ENCODE assay signal across 1 cellular context in genomic region chr2:218642786-218643185, GRCh38.
A peak's percentile ranks its signal among the peaks of the same experiment; 100 is the strongest.
TF ChIP-seq lines count a peak whose summit lies in the region.

No MANE protein-coding gene starts in this region.

TF ChIP-seq in HepG2, 621 proteins besides CTCF, POLR2A, EP300 and RAD21:
- TF ChIP-seq ZMYM4 (CRISPR knock-in tag; IDR thresholded peaks at IDR 0.05) (no peak), ATF3 (CRISPR knock-in tag; IDR thresholded peaks at IDR 0.05) (no peak), MXD1 (CRISPR knock-in tag; IDR thresholded peaks at IDR 0.05) (no peak), ZNF430 (CRISPR knock-in tag; IDR thresholded peaks at IDR 0.05) (no peak), KDM4B (CRISPR knock-in tag; IDR thresholded peaks at IDR 0.05) (no peak), ATF7 (IDR thresholded peaks at IDR 0.05) (no peak), ATF7 (CRISPR knock-in tag; IDR thresholded peaks at IDR 0.05) (no peak), AGO2 (optimal IDR thresholded peaks at IDR 0.05; ENCODE audit: low read depth, low read length) (peak; percentile 20), RBFOX2 (IDR thresholded peaks at IDR 0.05; ENCODE audit: low read depth, low read length) (0 out of 2 replicates have a peak, but pooled peaks have one; percentile 19), ONECUT2 (CRISPR knock-in tag; IDR thresholded peaks at IDR 0.05) (no peak), NR1H2 (CRISPR knock-in tag; IDR thresholded peaks at IDR 0.05; ENCODE audit: borderline replicate concordance, low read depth) (no peak), ZNF367 (CRISPR knock-in tag; IDR thresholded peaks at IDR 0.05; ENCODE audit: borderline replicate concordance) (no peak), ZFX (CRISPR knock-in tag; IDR thresholded peaks at IDR 0.05; ENCODE audit: low read depth) (no peak), SAP130 (CRISPR knock-in tag; IDR thresholded peaks at IDR 0.05; ENCODE audit: low read depth) (no peak), MED8 (CRISPR knock-in tag; IDR thresholded peaks at IDR 0.05; ENCODE audit: insufficient replicate concordance) (peak; percentile 16)
- TF ChIP-seq, protein P1, sequence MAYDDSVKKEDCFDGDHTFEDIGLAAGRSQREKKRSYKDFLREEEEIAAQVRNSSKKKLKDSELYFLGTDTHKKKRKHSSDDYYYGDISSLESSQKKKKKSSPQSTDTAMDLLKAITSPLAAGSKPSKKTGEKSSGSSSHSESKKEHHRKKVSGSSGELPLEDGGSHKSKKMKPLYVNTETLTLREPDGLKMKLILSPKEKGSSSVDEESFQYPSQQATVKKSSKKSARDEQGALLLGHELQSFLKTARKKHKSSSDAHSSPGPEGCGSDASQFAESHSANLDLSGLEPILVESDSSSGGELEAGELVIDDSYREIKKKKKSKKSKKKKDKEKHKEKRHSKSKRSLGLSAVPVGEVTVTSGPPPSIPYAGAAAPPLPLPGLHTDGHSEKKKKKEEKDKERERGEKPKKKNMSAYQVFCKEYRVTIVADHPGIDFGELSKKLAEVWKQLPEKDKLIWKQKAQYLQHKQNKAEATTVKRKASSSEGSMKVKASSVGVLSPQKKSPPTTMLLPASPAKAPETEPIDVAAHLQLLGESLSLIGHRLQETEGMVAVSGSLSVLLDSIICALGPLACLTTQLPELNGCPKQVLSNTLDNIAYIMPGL (CRISPR knock-in tag; IDR thresholded peaks at IDR 0.05; ENCODE audit: borderline replicate concordance in 1 of 2, low read depth in 1 of 2): no peak
- TF ChIP-seq, protein P2, sequence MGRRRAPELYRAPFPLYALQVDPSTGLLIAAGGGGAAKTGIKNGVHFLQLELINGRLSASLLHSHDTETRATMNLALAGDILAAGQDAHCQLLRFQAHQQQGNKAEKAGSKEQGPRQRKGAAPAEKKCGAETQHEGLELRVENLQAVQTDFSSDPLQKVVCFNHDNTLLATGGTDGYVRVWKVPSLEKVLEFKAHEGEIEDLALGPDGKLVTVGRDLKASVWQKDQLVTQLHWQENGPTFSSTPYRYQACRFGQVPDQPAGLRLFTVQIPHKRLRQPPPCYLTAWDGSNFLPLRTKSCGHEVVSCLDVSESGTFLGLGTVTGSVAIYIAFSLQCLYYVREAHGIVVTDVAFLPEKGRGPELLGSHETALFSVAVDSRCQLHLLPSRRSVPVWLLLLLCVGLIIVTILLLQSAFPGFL (CRISPR knock-in tag; IDR thresholded peaks at IDR 0.05): no peak
- TF ChIP-seq, protein P3, sequence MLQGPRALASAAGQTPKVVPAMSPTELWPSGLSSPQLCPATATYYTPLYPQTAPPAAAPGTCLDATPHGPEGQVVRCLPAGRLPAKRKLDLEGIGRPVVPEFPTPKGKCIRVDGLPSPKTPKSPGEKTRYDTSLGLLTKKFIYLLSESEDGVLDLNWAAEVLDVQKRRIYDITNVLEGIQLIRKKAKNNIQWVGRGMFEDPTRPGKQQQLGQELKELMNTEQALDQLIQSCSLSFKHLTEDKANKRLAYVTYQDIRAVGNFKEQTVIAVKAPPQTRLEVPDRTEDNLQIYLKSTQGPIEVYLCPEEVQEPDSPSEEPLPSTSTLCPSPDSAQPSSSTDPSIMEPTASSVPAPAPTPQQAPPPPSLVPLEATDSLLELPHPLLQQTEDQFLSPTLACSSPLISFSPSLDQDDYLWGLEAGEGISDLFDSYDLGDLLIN (CRISPR knock-in tag; IDR thresholded peaks at IDR 0.05; ENCODE audit: borderline replicate concordance): no peak
